In genomic region chr5:160133071-160133917, GRCh38 we compare ENCODE assay signal across 9 cellular contexts. TPM values are rescaled to one million over a fixed set of nuclear protein-coding genes. Genes with fewer than 3 reads are reported as not detected.
DNase-seq lines count a peak whose midpoint lies in the region; ATAC-seq, FAIRE-seq and TF ChIP-seq lines count a peak whose summit lies in the region.
"Had no signal": no experiment of that assay in that cellular context is flagged by ENCODE, and none has a peak within 500 bp of the region (broad histone marks: within the 10 kb centered on the region; RNA-seq: fewer than 3 reads in every experiment).

No MANE protein-coding gene starts in this region.

- peak overlapping the region; percentile 85 for H3K56ac ChIP-seq in mesendoderm (ENCODE audit: low read length)

- peak overlapping the region; percentile 68 for H4K5ac ChIP-seq in mesendoderm (ENCODE audit: low read length)

- FAIRE-seq in RCC 7860 (lab: Jason Lieb, UNC) = no peak

- H3K27ac ChIP-seq in mesendoderm (ENCODE audit: low read depth, low read length) (no peak overlapping the region), tibial nerve (peak overlapping the region in 3 of 4 donors; percentile 4 to 75 (median 71))

- no peak for TF ChIP-seq EP300 in tibial nerve (IDR thresholded peaks at IDR 0.05)

- H3K27me3 Mint-ChIP-seq in immature natural killer cell (ENCODE audit: low read depth in 3 of 3) = peaks cover 0 to 6% (median 4%) of the 10 kb centered on the region in 3 donors

- no peaks in the 10 kb centered on the region for H3K79me1 ChIP-seq in mesendoderm (ENCODE audit: low read length)

- no peak overlapping the region for H3K27ac Mint-ChIP-seq in immature natural killer cell

- WGBS in mesendoderm (ENCODE audit: extremely low coverage, insufficient coverage, low lambda C conversion rate) = no CpG with 5 or more reads among the region's 31 CpGs
- WGBS in tibial nerve, 2 donors = 13 to 22% methylated on average over 24 to 29 of the region's 31 CpGs

- H3K9me3 Mint-ChIP-seq in immature natural killer cell = no peaks in the 10 kb centered on the region

- no peak for TF ChIP-seq POLR2A in tibial nerve (IDR thresholded peaks at IDR 0.05)

- peak overlapping the region; percentile 88 for H2BK120ac ChIP-seq in mesendoderm (ENCODE audit: low read depth, low read length)

- H3K4me1 Mint-ChIP-seq in immature natural killer cell = no peaks in the 10 kb centered on the region

- H3K27me3 ChIP-seq in mesendoderm (ENCODE audit: insufficient read depth, low read length, poor library complexity) = no peaks in the 10 kb centered on the region
- no peaks in the 10 kb centered on the region for H3K27me3 ChIP-seq in tibial nerve

- H3K9me3 ChIP-seq in tibial nerve = no peaks in the 10 kb centered on the region

- peak overlapping the region; percentile 86 for H4K8ac ChIP-seq in mesendoderm (ENCODE audit: low read depth, low read length)

- H3K23ac ChIP-seq in mesendoderm (ENCODE audit: low read length) = peak overlapping the region; percentile 15

- TF ChIP-seq CTCF in fibroblast of mammary gland (conservative IDR thresholded peaks at IDR 0.05; ENCODE audit: control insufficient read depth, insufficient read depth, low read depth, low read length) = no peak
- no peak for TF ChIP-seq CTCF in tibial nerve (IDR thresholded peaks at IDR 0.05)

- no peak overlapping the region for H2AK5ac ChIP-seq in mesendoderm (ENCODE audit: low read length)

- H3K4me3 Mint-ChIP-seq in immature natural killer cell = no peak overlapping the region

- H3K4me1 ChIP-seq in mesendoderm (ENCODE audit: control insufficient read depth, low read depth, low read length) (no peaks in the 10 kb centered on the region), tibial nerve (peaks cover 0 to 14% (median 0%) of the 10 kb centered on the region in 4 donors)

- H3K36me3 ChIP-seq in mesendoderm (ENCODE audit: control insufficient read depth, insufficient read depth, low read length) (no peaks in the 10 kb centered on the region), tibial nerve (no peaks in the 10 kb centered on the region)

- DNase-seq in RPMI7951 (ENCODE audit: low read depth) (peak; percentile 46), fibroblast of mammary gland (ENCODE audit: low read depth) (peak; percentile 82), mesendoderm (peak; percentile 76), tibial nerve (ENCODE audit: low spot score in 2 of 2) (peak; percentile 26 to 32), immature natural killer cell (no peak), RCC 7860 (ENCODE audit: low spot score) (no peak)
- DNase-seq: activated CD8-positive, alpha-beta memory T cell treated with anti-CD3 and anti-CD28 coated beads, Interleukin-2, amount 50 U/mL, for 48 hours; NCI-H526 had no signal

- H3K36me3 Mint-ChIP-seq in immature natural killer cell = no peaks in the 10 kb centered on the region

- H3K4me2 ChIP-seq in mesendoderm (ENCODE audit: low read length) = peak overlapping the region; percentile 53

- H3K9ac ChIP-seq in mesendoderm (ENCODE audit: low read length) = peak overlapping the region; percentile 66

- peak overlapping the region; percentile 13 for H2BK5ac ChIP-seq in mesendoderm (ENCODE audit: low read length)

- no peaks in the 10 kb centered on the region for H3K79me2 ChIP-seq in mesendoderm (ENCODE audit: control insufficient read depth, insufficient read depth, low read length)

- H3K4me3 ChIP-seq in fibroblast of mammary gland (ENCODE audit: control insufficient read depth, low read depth, low read length) = no peak overlapping the region
- H3K4me3 ChIP-seq in mesendoderm (ENCODE audit: low read length) = no peak overlapping the region
- H3K4me3 ChIP-seq in tibial nerve = peak overlapping the region in 2 of 4 donors; percentile 4 to 30

- no peak for ATAC-seq in GM18873 (IDR thresholded peaks at IDR 0.05; ENCODE audit: low FRiP score, unreplicated experiment)

- peak overlapping the region; percentile 94 for H2BK15ac ChIP-seq in mesendoderm (replicated peaks; ENCODE audit: low read depth)

- peak overlapping the region; percentile 59 for H3K4ac ChIP-seq in mesendoderm (ENCODE audit: low read depth, low read length)

- H3K18ac ChIP-seq in mesendoderm (ENCODE audit: low read length) = peak overlapping the region; percentile 98

RNA-seq across cellular contexts. Expression of gene PWWP2A, which starts 14.0 kb away (rescaled TPM):
- 16.1 and 16.6 TPM in 2 replicates for total RNA-seq in RPMI7951 (2014; rRNA removed; shearing (Covaris generic))
- 29.9 TPM for polyA plus RNA-seq in mesendoderm (2013, experiment 1 of 2)
- 29.7 TPM for polyA plus RNA-seq in mesendoderm (2013, experiment 2 of 2)
- total RNA-seq in tibial nerve = 10 to 100 TPM; 51.0 to 81.6 (median 58.2) TPM
- polyA plus RNA-seq in immature natural killer cell = 10 to 100 TPM; 12.1 to 46.7 (median 20.6) TPM

Comparison
In these comparisons a context has a peak if more than half of its experiments do, and no peak if none do; other contexts are left out.
1. DNase-seq: peak in RPMI7951 (single experiment), fibroblast of mammary gland (single experiment), mesendoderm (single experiment) and tibial nerve (2 of 2); none in immature natural killer cell (0 of 3) and RCC 7860 (single experiment).